8 cellular contexts compared by ENCODE assay signal in the genomic region with DNA sequence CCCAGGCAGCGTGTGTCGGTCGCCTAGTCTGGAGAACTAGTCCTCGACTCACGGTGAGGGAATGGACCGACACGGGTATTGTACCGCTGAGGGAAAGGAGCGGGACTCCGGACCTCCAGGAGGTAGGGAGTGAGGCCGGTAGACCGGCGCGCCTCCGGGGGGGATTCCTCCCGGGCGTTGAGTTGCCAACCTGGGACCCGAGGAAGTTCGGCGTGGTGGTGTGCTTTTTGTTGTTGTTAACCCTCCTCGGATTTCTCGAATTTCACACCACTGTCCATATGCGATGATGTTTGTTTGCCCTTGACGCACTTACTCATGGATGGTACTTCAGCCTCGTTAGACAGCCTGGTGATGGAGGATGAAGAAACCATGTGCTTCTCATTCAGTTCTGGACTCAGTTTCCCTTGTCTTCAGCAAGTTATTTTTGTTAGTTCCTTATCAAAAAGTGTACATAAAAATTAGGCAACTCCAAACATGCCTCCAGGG. TPM values are rescaled to one million over a fixed set of nuclear protein-coding genes. Genes with fewer than 3 reads are reported as not detected.
DNase-seq lines count a peak whose midpoint lies in the region; ATAC-seq, FAIRE-seq and TF ChIP-seq lines count a peak whose summit lies in the region.
"Not testable (repeated sequence)": the region's sequence is repeated elsewhere in the genome, so short reads cannot be mapped to it uniquely, and the experiment has no call there.

No MANE protein-coding gene starts in this region.

- H2BK5ac ChIP-seq in trophoblast cell (ENCODE audit: low read depth, low read length, poor library complexity) = peak overlapping the region; percentile 99

- not testable (repeated sequence) for TF ChIP-seq RAD21 in GM12878 (IDR thresholded peaks at IDR 0.05; ENCODE audit: insufficient read depth, low read depth, low read length)

- peak overlapping the region; percentile 93 for H2BK120ac ChIP-seq in trophoblast cell (ENCODE audit: insufficient read depth, low read length, poor library complexity)

- not testable (repeated sequence) for H3K23ac ChIP-seq in trophoblast cell (ENCODE audit: low read length)

- TF ChIP-seq POLR2A in GM10847 (IDR thresholded peaks at IDR 0.05; ENCODE audit: extremely low read depth, insufficient read length) (peak; percentile 1), esophagus squamous epithelium (IDR thresholded peaks at IDR 0.05) (peak in 1 of 4 donors; percentile 22), right lobe of liver (IDR thresholded peaks at IDR 0.05) (peak; percentile 9), upper lobe of left lung (IDR thresholded peaks at IDR 0.05) (peak in 1 of 4 donors; percentile 10)
- TF ChIP-seq POLR2A in GM12878 (IDR thresholded peaks at IDR 0.05; ENCODE audit: low read depth, low read length) = not testable (repeated sequence)

- H3K79me1 ChIP-seq in trophoblast cell (ENCODE audit: low read length) = peaks cover 14% of the 10 kb centered on the region

- peak overlapping the region; percentile 80 for H3K18ac ChIP-seq in trophoblast cell (ENCODE audit: low read length)

- peak overlapping the region; percentile 82 for H3K9ac ChIP-seq in GM12878 (ENCODE audit: control insufficient read depth, insufficient read depth, low read length)
- peak overlapping the region; percentile 90 for H3K9ac ChIP-seq in trophoblast cell (ENCODE audit: low read length)

- intact Hi-C loops in GM12878 (cut with micrococcal nuclease; ENCODE audit: unreplicated experiment); esophagus squamous epithelium (cut with DNase I); right lobe of liver (cut with DNase I): not testable (repeated sequence)

- DNase-seq in GM12878 (ENCODE audit: low read depth, low spot score); esophagus squamous epithelium (lab: John Stamatoyannopoulos, UW); right lobe of liver; upper lobe of left lung: not testable (repeated sequence)
- peak in 1 of 2 donors; percentile 13 for DNase-seq in trophoblast cell

- peak overlapping the region; percentile 97 for H4K8ac ChIP-seq in trophoblast cell (ENCODE audit: low read depth, low read length)

- not testable (repeated sequence) for ATAC-seq in GM12878; upper lobe of left lung (ENCODE audit: low FRiP score in 2 of 2)
- ATAC-seq in right lobe of liver = peak in 1 of 4 donors; percentile 1

- in situ Hi-C loops in GM12878 (cut with MboI) = not testable (repeated sequence)

- H3K27me3 ChIP-seq in GM12878 (replicated peaks in 1 of 2; ENCODE audit: control insufficient read depth in 2 of 2, insufficient read depth in 2 of 2, low read length in 1 of 2); esophagus squamous epithelium; right lobe of liver; trophoblast cell (ENCODE audit: insufficient read depth, low read length); upper lobe of left lung: not testable (repeated sequence)

- SMC1A ChIA-PET in GM12878 (lab: Charles Lee; ENCODE audit: uncharacterized antibody, unreplicated experiment) = not testable (repeated sequence)

- FAIRE-seq in GM12878 (lab: Jason Lieb, UNC) = not testable (repeated sequence)

- H3K79me2 ChIP-seq in GM12878 (ENCODE audit: control insufficient read depth, insufficient read depth, low read length) (peaks cover 83% of the 10 kb centered on the region), trophoblast cell (ENCODE audit: control insufficient read depth, insufficient read depth, low read length, poor library complexity) (peaks cover 22% of the 10 kb centered on the region)

- H4K20me1 ChIP-seq in GM12878 (ENCODE audit: control insufficient read depth, insufficient read depth) = not testable (repeated sequence)

- RAD21 ChIA-PET in GM12878 (lab: Charles Lee; ENCODE audit: unreplicated experiment) = not testable (repeated sequence)

- H3K36me3 ChIP-seq in KOPT-K1 (ENCODE audit: insufficient read depth, low read length) (peaks cover 47% of the 10 kb centered on the region), esophagus squamous epithelium (peaks cover 0 to 24% (median 0%) of the 10 kb centered on the region in 3 donors), trophoblast cell (ENCODE audit: control insufficient read depth in 1 of 2, insufficient read depth in 2 of 2, low read length in 2 of 2) (peaks cover 6 to 12% of the 10 kb centered on the region in 2 experiments), upper lobe of left lung (peaks cover 0 to 15% (median 3%) of the 10 kb centered on the region in 4 donors)
- not testable (repeated sequence) for H3K36me3 ChIP-seq in GM12878 (ENCODE audit: control insufficient read depth in 2 of 2, insufficient read depth in 2 of 2, low read length in 1 of 2); right lobe of liver

- not testable (repeated sequence) for TF ChIP-seq EP300 in GM12878 (IDR thresholded peaks at IDR 0.05; ENCODE audit: borderline replicate concordance in 1 of 2, control insufficient read depth in 1 of 2, low read depth in 2 of 2, low read length in 2 of 2)
- peak in 1 of 4 donors; percentile 1 for TF ChIP-seq EP300 in upper lobe of left lung (IDR thresholded peaks at IDR 0.05)

- not testable (repeated sequence) for TF ChIP-seq CTCF in VCaP (conservative IDR thresholded peaks at IDR 0.05); GM12878 (IDR thresholded peaks at IDR 0.05 in 2 of 3, conservative IDR thresholded peaks at IDR 0.05 in 1 of 3; ENCODE audit: control insufficient read depth in 2 of 3, extremely low read depth in 1 of 3, insufficient read depth in 1 of 3, low read depth in 3 of 3, low read length in 3 of 3); esophagus squamous epithelium (IDR thresholded peaks at IDR 0.05); right lobe of liver (IDR thresholded peaks at IDR 0.05); upper lobe of left lung (IDR thresholded peaks at IDR 0.05)

- H3K14ac ChIP-seq in trophoblast cell (ENCODE audit: low read length) = peak overlapping the region; percentile 98

- H3K4me3 ChIP-seq in GM12878 (peak overlapping the region; percentile 89), esophagus squamous epithelium (peak overlapping the region; percentile 91 to 99 (median 93)), right lobe of liver (peak overlapping the region; percentile 95 to 98 (median 96)), trophoblast cell (ENCODE audit: low read depth, low read length) (peak overlapping the region; percentile 98), upper lobe of left lung (peak overlapping the region; percentile 79 to 98 (median 92))

- not testable (repeated sequence) for H2BK12ac ChIP-seq in trophoblast cell (ENCODE audit: low read length)

- peak overlapping the region; percentile 90 for H3K4ac ChIP-seq in trophoblast cell (ENCODE audit: low read depth, low read length)

- peak overlapping the region; percentile 99 for H3K27ac ChIP-seq in KOPT-K1 (ENCODE audit: low read depth, low read length, poor library complexity, severe bottlenecking)
- H3K27ac ChIP-seq in VCaP = peak overlapping the region; percentile 97
- H3K27ac ChIP-seq in GM12878 (ENCODE audit: control insufficient read depth, insufficient read depth) = peak overlapping the region; percentile 92
- peak overlapping the region; percentile 95 to 99 (median 98) for H3K27ac ChIP-seq in esophagus squamous epithelium
- peak overlapping the region; percentile 99 to 100 (median 99) for H3K27ac ChIP-seq in right lobe of liver
- peak overlapping the region; percentile 96 for H3K27ac ChIP-seq in trophoblast cell (ENCODE audit: low read depth, low read length)
- peak overlapping the region; percentile 95 to 99 (median 98) for H3K27ac ChIP-seq in upper lobe of left lung

- not testable (repeated sequence) for H2AK5ac ChIP-seq in trophoblast cell (ENCODE audit: low read length)

- peak overlapping the region; percentile 97 for H4K91ac ChIP-seq in trophoblast cell (ENCODE audit: low read depth, low read length)

- CTCF ChIA-PET in GM12878 (lab: Yijun Ruan, JAX) = not testable (repeated sequence)

- BruUV-seq in GM12878 (replicated peaks; lab: Mats Ljungman, UMichigan) = TSS peak; percentile 67

- WGBS in GM12878 (ENCODE audit: insufficient coverage, insufficient replicate concordance, low lambda C conversion rate, missing lambda C conversion rate) = under 1% methylated on average over 25 of the region's 25 CpGs
- 1% methylated on average over 15 to 17 of the region's 25 CpGs for WGBS in esophagus squamous epithelium, 2 donors
- WGBS in right lobe of liver (ENCODE audit: insufficient coverage, low coverage, low lambda C conversion rate, missing lambda C conversion rate) = 0% methylated on average over 17 of the region's 25 CpGs
- no CpG with 5 or more reads among the region's 25 CpGs for WGBS in trophoblast cell (ENCODE audit: extremely low coverage, insufficient coverage, insufficient read length)
- 0% methylated on average over 9 to 19 of the region's 25 CpGs for WGBS in upper lobe of left lung, 2 donors

- H3K4me2 ChIP-seq in GM12878 (ENCODE audit: control insufficient read depth, insufficient read depth) = peak overlapping the region; percentile 23
- peak overlapping the region; percentile 55 for H3K4me2 ChIP-seq in trophoblast cell (ENCODE audit: low read length)

- peak overlapping the region; percentile 80 for H4K12ac ChIP-seq in trophoblast cell (ENCODE audit: low read depth, low read length)

- not testable (repeated sequence) for H3K4me1 ChIP-seq in GM12878 (ENCODE audit: control insufficient read depth, insufficient read depth, low read length); trophoblast cell (ENCODE audit: control insufficient read depth in 1 of 2, insufficient read depth in 2 of 2, low read length in 2 of 2)
- H3K4me1 ChIP-seq in esophagus squamous epithelium (peaks cover 13 to 51% (median 29%) of the 10 kb centered on the region in 3 donors), right lobe of liver (peaks cover 0 to 26% (median 5%) of the 10 kb centered on the region in 4 donors), upper lobe of left lung (peaks cover 22 to 47% (median 25%) of the 10 kb centered on the region in 4 donors)

- H2AFZ ChIP-seq in GM12878 (ENCODE audit: control insufficient read depth, low read depth, low read length) (peak overlapping the region; percentile 97), trophoblast cell (ENCODE audit: insufficient read depth, low read length, poor library complexity) (peak overlapping the region; percentile 88)

- POLR2A ChIA-PET in GM12878 (lab: Charles Lee) = not testable (repeated sequence)

- H3K9me3 ChIP-seq in KOPT-K1 (ENCODE audit: insufficient read depth, low read length, poor library complexity, severe bottlenecking) = peaks cover 16% of the 10 kb centered on the region
- not testable (repeated sequence) for H3K9me3 ChIP-seq in GM12878 (replicated peaks; ENCODE audit: control insufficient read depth, insufficient read depth, low read length); esophagus squamous epithelium; right lobe of liver; trophoblast cell (ENCODE audit: insufficient read depth, low read depth, low read length); upper lobe of left lung

RNA-seq across cellular contexts. Expression of gene DAP3, which starts 0.3 kb away (rescaled TPM):
- 110 and 123 TPM in 2 replicates for total RNA-seq in GM12878 (2013; cell fraction: nucleolus; rRNA removed)
- total RNA-seq in GM12878 (2014; rRNA removed) (60.0 and 61.3 TPM in 2 replicates), GM12878 (2014; rRNA removed; fragmentation: Illumina TruSeq; extraction: Trizol) (116 and 125 TPM in 2 replicates), GM12878 (2021) (127 TPM in 2 replicates), esophagus squamous epithelium (100 to 1,000 TPM in 1 of 4 donors, 10 to 100 TPM in 3; 59.9 to 144 (median 78.5) TPM), right lobe of liver (100 to 1,000 TPM in 2 of 6 experiments, 10 to 100 TPM in 4; 53.9 to 136 (median 65.7) TPM), upper lobe of left lung (100 to 1,000 TPM in 3 of 6 donors, 10 to 100 TPM in 3; 60.8 to 233 (median 100) TPM)
- 61.3 TPM for polyA plus RNA-seq in GM12878 (2011; ENCODE audit: low read depth)
- polyA plus RNA-seq in GM12878 (2011; rRNA removed) (223 and 228 TPM in 2 replicates), GM12878 (2014; fragmentation: Illumina TruSeq; extraction: Trizol) (184 and 197 TPM in 2 replicates), GM12878 (2014; fragmentation: Nextera tagmentation; extraction: Ambion mirVana) (100 to 1,000 TPM; 149 to 175 TPM), GM12878 (2014; rRNA removed) (154 and 160 TPM in 2 replicates), GM12878 (2016; fragmentation: Nextera tagmentation; extraction: Ambion mirVana) (100 to 1,000 TPM; 117 to 128 TPM)
- 143 and 162 TPM in 2 replicates for polyA plus RNA-seq in GM12878 (2011; cell fraction: cytosol; rRNA removed)
- 143 and 150 TPM in 2 replicates for polyA plus RNA-seq in GM12878 (2011; cell fraction: nucleus; rRNA removed)
- polyA plus RNA-seq in GM12878 (2012) = 86.2 and 93.3 TPM in 2 replicates
- polyA minus RNA-seq in GM12878 (2011; rRNA and poly(A)+ RNA removed) = 151 and 163 TPM in 2 replicates
- 47.7 and 53.9 TPM in 2 replicates for polyA minus RNA-seq in GM12878 (2011; cell fraction: cytosol; rRNA and poly(A)+ RNA removed)
- polyA minus RNA-seq in GM12878 (2011; cell fraction: nucleus; rRNA and poly(A)+ RNA removed) = 73.6 and 102 TPM in 2 replicates
- polyA plus RNA-seq in trophoblast cell (2013) = 163 and 174 TPM in 2 replicates

RNA-seq across cellular contexts. Expression of gene YY1AP1, which starts 0.6 kb away (rescaled TPM):
- 114 and 137 TPM in 2 replicates for total RNA-seq in GM12878 (2013; cell fraction: nucleolus; rRNA removed)
- 34.6 and 36.7 TPM in 2 replicates for total RNA-seq in GM12878 (2014; rRNA removed)
- total RNA-seq in GM12878 (2014; rRNA removed; fragmentation: Illumina TruSeq; extraction: Trizol) = 37.8 and 38.4 TPM in 2 replicates
- total RNA-seq in GM12878 (2021) = 51.4 and 52.3 TPM in 2 replicates
- polyA plus RNA-seq in GM12878 (2011; ENCODE audit: low read depth) = 42.5 TPM
- 112 and 118 TPM in 2 replicates for polyA plus RNA-seq in GM12878 (2011; rRNA removed)
- 89.8 and 106 TPM in 2 replicates for polyA plus RNA-seq in GM12878 (2011; cell fraction: cytosol; rRNA removed)
- 87.6 and 105 TPM in 2 replicates for polyA plus RNA-seq in GM12878 (2011; cell fraction: nucleus; rRNA removed)
- 45.2 and 52.5 TPM in 2 replicates for polyA plus RNA-seq in GM12878 (2012)
- polyA plus RNA-seq in GM12878 (2014; fragmentation: Illumina TruSeq; extraction: Trizol) = 76.1 and 90.7 TPM in 2 replicates
- polyA plus RNA-seq in GM12878 (2014; fragmentation: Nextera tagmentation; extraction: Ambion mirVana) = 10 to 100 TPM; 13.2 to 23.7 TPM
- polyA plus RNA-seq in GM12878 (2014; rRNA removed) = 50.8 and 51.3 TPM in 2 replicates
- polyA plus RNA-seq in GM12878 (2016; fragmentation: Nextera tagmentation; extraction: Ambion mirVana) = 10 to 100 TPM; 39.3 to 41.8 TPM
- polyA minus RNA-seq in GM12878 (2011; rRNA and poly(A)+ RNA removed) = 92.4 and 144 TPM in 2 replicates
- polyA minus RNA-seq in GM12878 (2011; cell fraction: cytosol; rRNA and poly(A)+ RNA removed) = 32.6 and 38.9 TPM in 2 replicates
- 24.2 and 32.8 TPM in 2 replicates for polyA minus RNA-seq in GM12878 (2011; cell fraction: nucleus; rRNA and poly(A)+ RNA removed)
- total RNA-seq in esophagus squamous epithelium = 10 to 100 TPM; 37.8 to 91.6 (median 63.5) TPM
- 10 to 100 TPM; 24.3 to 37.2 (median 28.9) TPM for total RNA-seq in right lobe of liver
- 141 and 148 TPM in 2 replicates for polyA plus RNA-seq in trophoblast cell (2013)
- total RNA-seq in upper lobe of left lung = 100 to 1,000 TPM in 3 of 6 donors, 10 to 100 TPM in 3; 49.3 to 225 (median 89.9) TPM
